In the genomic region with DNA sequence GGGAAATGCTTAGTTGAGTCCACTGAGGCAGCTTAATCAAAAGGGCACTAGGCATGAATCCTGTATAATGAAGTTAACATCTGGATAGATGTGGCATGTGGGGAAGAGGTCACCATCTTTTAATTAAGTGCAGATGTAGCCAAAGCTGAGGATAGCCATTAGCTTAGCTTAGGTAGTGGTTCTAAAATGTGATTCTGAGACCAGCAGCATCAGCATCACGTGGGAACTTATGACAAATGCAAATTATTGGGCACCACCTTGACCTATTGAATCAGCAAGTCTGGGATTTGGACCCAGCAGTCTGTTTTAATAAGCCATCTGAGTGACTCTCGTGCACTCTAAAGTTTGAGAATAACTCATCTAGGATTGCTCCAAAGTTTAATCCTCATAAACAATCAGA, we compare ENCODE assay signal across 2 cellular contexts.
TF ChIP-seq lines count a peak whose summit lies in the region.

No MANE protein-coding gene starts in this region.

TF ChIP-seq in SK-N-SH treated with all-trans-retinoic acid at 6 μM for 48 hours, 23 proteins besides CTCF, POLR2A, EP300 and RAD21:
- TF ChIP-seq, protein P1, sequence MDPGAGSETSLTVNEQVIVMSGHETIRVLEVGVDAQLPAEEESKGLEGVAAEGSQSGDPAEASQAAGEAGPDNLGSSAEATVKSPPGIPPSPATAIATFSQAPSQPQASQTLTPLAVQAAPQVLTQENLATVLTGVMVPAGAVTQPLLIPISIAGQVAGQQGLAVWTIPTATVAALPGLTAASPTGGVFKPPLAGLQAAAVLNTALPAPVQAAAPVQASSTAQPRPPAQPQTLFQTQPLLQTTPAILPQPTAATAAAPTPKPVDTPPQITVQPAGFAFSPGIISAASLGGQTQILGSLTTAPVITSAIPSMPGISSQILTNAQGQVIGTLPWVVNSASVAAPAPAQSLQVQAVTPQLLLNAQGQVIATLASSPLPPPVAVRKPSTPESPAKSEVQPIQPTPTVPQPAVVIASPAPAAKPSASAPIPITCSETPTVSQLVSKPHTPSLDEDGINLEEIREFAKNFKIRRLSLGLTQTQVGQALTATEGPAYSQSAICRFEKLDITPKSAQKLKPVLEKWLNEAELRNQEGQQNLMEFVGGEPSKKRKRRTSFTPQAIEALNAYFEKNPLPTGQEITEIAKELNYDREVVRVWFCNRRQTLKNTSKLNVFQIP (CRISPR knock-in tag; IDR thresholded peaks at IDR 0.05; ENCODE audit: borderline replicate concordance, low read depth), result no peak
- TF ChIP-seq, protein P2, sequence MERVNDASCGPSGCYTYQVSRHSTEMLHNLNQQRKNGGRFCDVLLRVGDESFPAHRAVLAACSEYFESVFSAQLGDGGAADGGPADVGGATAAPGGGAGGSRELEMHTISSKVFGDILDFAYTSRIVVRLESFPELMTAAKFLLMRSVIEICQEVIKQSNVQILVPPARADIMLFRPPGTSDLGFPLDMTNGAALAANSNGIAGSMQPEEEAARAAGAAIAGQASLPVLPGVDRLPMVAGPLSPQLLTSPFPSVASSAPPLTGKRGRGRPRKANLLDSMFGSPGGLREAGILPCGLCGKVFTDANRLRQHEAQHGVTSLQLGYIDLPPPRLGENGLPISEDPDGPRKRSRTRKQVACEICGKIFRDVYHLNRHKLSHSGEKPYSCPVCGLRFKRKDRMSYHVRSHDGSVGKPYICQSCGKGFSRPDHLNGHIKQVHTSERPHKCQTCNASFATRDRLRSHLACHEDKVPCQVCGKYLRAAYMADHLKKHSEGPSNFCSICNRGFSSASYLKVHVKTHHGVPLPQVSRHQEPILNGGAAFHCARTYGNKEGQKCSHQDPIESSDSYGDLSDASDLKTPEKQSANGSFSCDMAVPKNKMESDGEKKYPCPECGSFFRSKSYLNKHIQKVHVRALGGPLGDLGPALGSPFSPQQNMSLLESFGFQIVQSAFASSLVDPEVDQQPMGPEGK (CRISPR knock-in tag; IDR thresholded peaks at IDR 0.05; ENCODE audit: borderline replicate concordance), result no peak
- no peak for TF ChIP-seq RARB (CRISPR knock-in tag; IDR thresholded peaks at IDR 0.05)
- TF ChIP-seq, protein P3, sequence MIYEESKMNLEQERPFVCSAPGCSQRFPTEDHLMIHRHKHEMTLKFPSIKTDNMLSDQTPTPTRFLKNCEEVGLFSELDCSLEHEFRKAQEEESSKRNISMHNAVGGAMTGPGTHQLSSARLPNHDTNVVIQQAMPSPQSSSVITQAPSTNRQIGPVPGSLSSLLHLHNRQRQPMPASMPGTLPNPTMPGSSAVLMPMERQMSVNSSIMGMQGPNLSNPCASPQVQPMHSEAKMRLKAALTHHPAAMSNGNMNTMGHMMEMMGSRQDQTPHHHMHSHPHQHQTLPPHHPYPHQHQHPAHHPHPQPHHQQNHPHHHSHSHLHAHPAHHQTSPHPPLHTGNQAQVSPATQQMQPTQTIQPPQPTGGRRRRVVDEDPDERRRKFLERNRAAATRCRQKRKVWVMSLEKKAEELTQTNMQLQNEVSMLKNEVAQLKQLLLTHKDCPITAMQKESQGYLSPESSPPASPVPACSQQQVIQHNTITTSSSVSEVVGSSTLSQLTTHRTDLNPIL (CRISPR knock-in tag; IDR thresholded peaks at IDR 0.05; ENCODE audit: low read depth), result no peak
- TF ChIP-seq TCF4 (CRISPR knock-in tag; IDR thresholded peaks at IDR 0.05; ENCODE audit: borderline replicate concordance), result peak; percentile 21; the same call in 1 of the 2 replicates
- no peak for TF ChIP-seq OSR1 (CRISPR knock-in tag; IDR thresholded peaks at IDR 0.05)

TF ChIP-seq in SK-N-SH, 30 proteins besides CTCF, POLR2A, EP300 and RAD21 (continued from another document):
- TF ChIP-seq, protein P4, sequence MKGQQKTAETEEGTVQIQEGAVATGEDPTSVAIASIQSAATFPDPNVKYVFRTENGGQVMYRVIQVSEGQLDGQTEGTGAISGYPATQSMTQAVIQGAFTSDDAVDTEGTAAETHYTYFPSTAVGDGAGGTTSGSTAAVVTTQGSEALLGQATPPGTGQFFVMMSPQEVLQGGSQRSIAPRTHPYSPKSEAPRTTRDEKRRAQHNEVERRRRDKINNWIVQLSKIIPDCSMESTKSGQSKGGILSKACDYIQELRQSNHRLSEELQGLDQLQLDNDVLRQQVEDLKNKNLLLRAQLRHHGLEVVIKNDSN (IDR thresholded peaks at IDR 0.05; ENCODE audit: borderline replicate concordance, low read depth), result no peak
- TF ChIP-seq MEF2A (IDR thresholded peaks at IDR 0.05; ENCODE audit: borderline replicate concordance, low read depth) (no peak), ELF1 (IDR thresholded peaks at IDR 0.05) (no peak), RCOR1 (IDR thresholded peaks at IDR 0.05; ENCODE audit: low read length) (no peak), FOSL2 (IDR thresholded peaks at IDR 0.05; ENCODE audit: borderline replicate concordance, low read depth) (no peak), CHD2 (IDR thresholded peaks at IDR 0.05; ENCODE audit: low read length, partially characterized antibody) (no peak)
- TF ChIP-seq, protein P5, sequence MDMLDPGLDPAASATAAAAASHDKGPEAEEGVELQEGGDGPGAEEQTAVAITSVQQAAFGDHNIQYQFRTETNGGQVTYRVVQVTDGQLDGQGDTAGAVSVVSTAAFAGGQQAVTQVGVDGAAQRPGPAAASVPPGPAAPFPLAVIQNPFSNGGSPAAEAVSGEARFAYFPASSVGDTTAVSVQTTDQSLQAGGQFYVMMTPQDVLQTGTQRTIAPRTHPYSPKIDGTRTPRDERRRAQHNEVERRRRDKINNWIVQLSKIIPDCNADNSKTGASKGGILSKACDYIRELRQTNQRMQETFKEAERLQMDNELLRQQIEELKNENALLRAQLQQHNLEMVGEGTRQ (IDR thresholded peaks at IDR 0.05; ENCODE audit: borderline replicate concordance, low read depth, low read length), result no peak
- TF ChIP-seq, protein P6, sequence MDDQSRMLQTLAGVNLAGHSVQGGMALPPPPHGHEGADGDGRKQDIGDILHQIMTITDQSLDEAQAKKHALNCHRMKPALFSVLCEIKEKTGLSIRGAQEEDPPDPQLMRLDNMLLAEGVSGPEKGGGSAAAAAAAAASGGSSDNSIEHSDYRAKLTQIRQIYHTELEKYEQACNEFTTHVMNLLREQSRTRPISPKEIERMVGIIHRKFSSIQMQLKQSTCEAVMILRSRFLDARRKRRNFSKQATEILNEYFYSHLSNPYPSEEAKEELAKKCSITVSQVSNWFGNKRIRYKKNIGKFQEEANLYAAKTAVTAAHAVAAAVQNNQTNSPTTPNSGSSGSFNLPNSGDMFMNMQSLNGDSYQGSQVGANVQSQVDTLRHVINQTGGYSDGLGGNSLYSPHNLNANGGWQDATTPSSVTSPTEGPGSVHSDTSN (IDR thresholded peaks at IDR 0.05), result no peak
